In the genomic region with DNA sequence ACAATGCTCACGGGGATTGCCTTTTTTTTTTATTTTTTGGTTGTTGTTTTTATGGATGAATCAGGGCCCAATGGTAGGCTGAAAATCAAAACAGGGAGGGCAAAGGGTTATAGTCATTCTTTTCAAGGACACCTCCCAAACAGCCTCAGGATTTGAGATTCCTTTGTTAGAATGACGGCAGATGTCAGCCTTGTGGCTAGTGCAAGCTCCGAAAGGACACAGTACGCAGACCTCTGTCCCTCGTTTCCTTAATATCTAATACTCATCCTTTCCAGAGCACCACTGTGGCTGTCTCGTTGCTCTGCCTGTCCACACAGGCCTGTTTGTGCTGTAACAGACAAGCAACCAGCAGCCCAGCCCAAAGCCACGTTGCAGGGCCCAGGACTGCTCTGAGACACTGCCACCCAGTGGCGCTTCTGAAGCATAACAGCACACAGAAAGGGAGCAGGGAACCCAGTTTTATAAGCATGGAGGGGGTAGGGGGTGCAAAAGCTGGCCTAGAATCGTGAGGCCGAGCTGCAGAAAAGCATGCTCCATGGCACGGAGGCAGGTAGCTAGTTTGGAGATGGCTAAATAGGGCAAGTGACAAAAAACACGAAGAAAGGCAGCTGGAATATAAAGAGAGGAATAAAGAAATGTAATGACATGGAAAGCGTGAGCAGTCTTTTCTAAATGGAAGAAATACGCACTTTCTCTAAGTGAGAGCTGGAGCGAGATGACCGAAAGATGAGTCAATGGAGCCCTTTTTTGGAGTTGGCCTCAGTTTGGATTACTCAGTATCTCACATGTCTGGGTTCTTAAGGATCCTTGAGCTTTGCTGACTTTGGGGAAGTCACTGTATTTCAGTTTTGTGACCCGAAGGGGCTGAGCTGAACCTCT, we compare ENCODE assay signal across 7 cellular contexts. TPM values are rescaled to one million over a fixed set of nuclear protein-coding genes. Genes with fewer than 3 reads are reported as not detected.
DNase-seq lines count a peak whose midpoint lies in the region; ATAC-seq, FAIRE-seq and TF ChIP-seq lines count a peak whose summit lies in the region.

No MANE protein-coding gene starts in this region.

- TF ChIP-seq POLR2A in GM12892 (IDR thresholded peaks at IDR 0.05; ENCODE audit: low read depth, low read length) = no peak

- peak; percentile 81 for TF ChIP-seq CTCF in WI38 (IDR thresholded peaks at IDR 0.05; ENCODE audit: low read depth, low read length)

- peak; percentile 42 for DNase-seq in GM12892 (ENCODE audit: insufficient read length)
- DNase-seq in NCI-H2227 (lab: John Stamatoyannopoulos, UW; ENCODE audit: unreplicated experiment) = peak; percentile 80
- DNase-seq in cerebellum (ENCODE audit: low spot score) = peak; percentile 87
- DNase-seq in kidney tubule cell (ENCODE audit: low spot score) = peak; percentile 86
- DNase-seq in stimulated activated CD4-positive, alpha-beta T cell treated with anti-CD3 and anti-CD28 coated beads, Interleukin-15, amount 100 ng/mL, for 1 hour (ENCODE audit: low read depth in 1 of 2, low spot score in 1 of 2) = peak; percentile 10 to 26

- peak; percentile 72 for FAIRE-seq in GM12892 (lab: Jason Lieb, UNC)

- peak overlapping the region; percentile 46 for H3K4me3 ChIP-seq in WI38 (ENCODE audit: low read depth, low read length)

- ATAC-seq in HG02981 (IDR thresholded peaks at IDR 0.05; ENCODE audit: unreplicated experiment) = peak; percentile 91

RNA-seq across cellular contexts. Expression of a gene that starts 40.7 kb away (rescaled TPM):
- polyA plus RNA-seq in GM12892 (2012; ENCODE audit: missing spikeins) = not detected
- 0.27 TPM for total RNA-seq in cerebellum

Comparison
In these comparisons a context has a peak if more than half of its experiments do, and no peak if none do; other contexts are left out.
1. Peak in every context shown above with its lines: DNase-seq, ATAC-seq and H3K4me3 ChIP-seq.
2. DNase-seq: peak in every context shown above with its lines; median percentile 87 in cerebellum; 86 in kidney tubule cell; 80 in NCI-H2227; 42 in GM12892; 18 in stimulated activated CD4-positive, alpha-beta T cell treated with anti-CD3 and anti-CD28 coated beads, Interleukin-15, amount 100 ng/mL, for 1 hour.